In genomic region chr5:165457854-165458481, GRCh38 we compare ENCODE assay signal across 1 cellular context.
TF ChIP-seq lines count a peak whose summit lies in the region.

No MANE protein-coding gene starts in this region.

TF ChIP-seq in liver, 16 proteins besides CTCF, POLR2A, EP300 and RAD21 (continued from another document):
- no peak for TF ChIP-seq ZBTB33 (IDR thresholded peaks at IDR 0.05)
- TF ChIP-seq HNF4A (conservative IDR thresholded peaks at IDR 0.05), result no peak
- no peak for TF ChIP-seq JUND (IDR thresholded peaks at IDR 0.05)
- TF ChIP-seq EGR1 (IDR thresholded peaks at IDR 0.05; ENCODE audit: low read depth in 2 of 2), result no peak
- TF ChIP-seq NR2F2 (IDR thresholded peaks at IDR 0.05), result no peak
- TF ChIP-seq TAF1 (conservative IDR thresholded peaks at IDR 0.05), result no peak
- TF ChIP-seq SP1 (IDR thresholded peaks at IDR 0.05), result no peak
- no peak for TF ChIP-seq GABPA (IDR thresholded peaks at IDR 0.05 in 1 of 2, conservative IDR thresholded peaks at IDR 0.05 in 1 of 2)
- no peak for TF ChIP-seq FOXA1 (IDR thresholded peaks at IDR 0.05)
- TF ChIP-seq ATF3 (IDR thresholded peaks at IDR 0.05), result no peak
- TF ChIP-seq YY1 (IDR thresholded peaks at IDR 0.05), result no peak
- no peak for TF ChIP-seq FOXA2 (IDR thresholded peaks at IDR 0.05)
- no peak for TF ChIP-seq HNF4G (IDR thresholded peaks at IDR 0.05)
- no peak for TF ChIP-seq RXRA (IDR thresholded peaks at IDR 0.05)
